8 cellular contexts compared by ENCODE assay signal in the genomic region with DNA sequence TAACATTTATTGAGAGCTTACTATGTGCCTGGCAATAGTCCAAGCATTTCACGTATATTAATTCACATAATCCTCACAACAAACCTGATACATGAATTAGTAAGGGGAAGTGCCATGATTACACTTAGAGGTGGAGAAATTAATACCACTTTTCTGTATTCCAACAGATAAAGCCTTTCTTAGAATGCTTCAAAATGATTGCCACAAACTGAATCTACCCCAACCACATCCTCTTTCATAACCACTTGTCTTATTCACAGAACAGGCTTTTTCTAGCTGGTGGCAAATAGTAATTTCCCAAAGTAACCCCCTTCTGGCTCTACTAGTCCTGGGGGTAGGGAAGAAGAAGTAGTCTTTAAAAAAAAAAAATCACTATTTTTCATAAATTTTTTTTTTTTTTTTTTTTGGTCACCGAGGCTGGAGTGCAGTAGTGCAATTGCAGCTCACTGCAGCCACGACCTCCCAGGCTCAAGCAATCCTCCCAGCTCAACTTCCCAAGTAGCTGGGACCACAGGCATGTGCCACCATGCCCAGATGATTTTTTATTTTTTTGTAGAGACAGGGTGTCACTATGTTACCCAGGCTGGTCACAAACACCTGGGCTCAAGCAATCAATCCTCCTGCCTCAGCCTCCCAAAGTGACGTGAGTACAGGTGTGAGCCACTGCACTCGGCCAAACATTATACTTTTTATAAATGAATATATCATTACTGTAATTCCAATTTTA. TPM values are rescaled to one million over a fixed set of nuclear protein-coding genes. Genes with fewer than 3 reads are reported as not detected.
DNase-seq lines count a peak whose midpoint lies in the region; ATAC-seq and TF ChIP-seq lines count a peak whose summit lies in the region.

No MANE protein-coding gene starts in this region.

- H3K36me3 ChIP-seq in heart left ventricle: no peaks in the 10 kb centered on the region

- peak overlapping the region; percentile 35 for H3K4me3 Mint-ChIP-seq in T-helper 1 cell treated with Interleukin-12 subunit alpha and Interleukin-12 subunit beta and Interleukin-4 antibody, amounts not matched to agents 30 μg/mL and 1 μg/mL, for 36 hours

- H3K27ac ChIP-seq in heart left ventricle: peak overlapping the region in 10 of 12 donors; percentile 3 to 83 (median 66)

- peaks cover 8% of the 10 kb centered on the region for H3K36me3 Mint-ChIP-seq in T-helper 1 cell treated with Interleukin-12 subunit alpha and Interleukin-12 subunit beta and Interleukin-4 antibody, amounts not matched to agents 30 μg/mL and 1 μg/mL, for 36 hours (ENCODE audit: low read depth)

- no peaks in the 10 kb centered on the region for H3K9me3 ChIP-seq in heart left ventricle

- intact Hi-C loops in heart left ventricle (cut with DNase I) (loop anchor here in 1 of 10 donors (5.0 kb wide), 1 partner anchor 47 kb away; no protein-coding TSS in a partner anchor), left cardiac atrium (cut with DNase I) (no loop called here)

- H3K4me1 Mint-ChIP-seq in T-helper 1 cell treated with Interleukin-12 subunit alpha and Interleukin-12 subunit beta and Interleukin-4 antibody, amounts not matched to agents 30 μg/mL and 1 μg/mL, for 36 hours (ENCODE audit: low read depth): peaks cover 30% of the 10 kb centered on the region

- H3K27ac Mint-ChIP-seq in T-helper 1 cell treated with Interleukin-12 subunit alpha and Interleukin-12 subunit beta and Interleukin-4 antibody, amounts not matched to agents 30 μg/mL and 1 μg/mL, for 36 hours: peak overlapping the region; percentile 52

- no peak overlapping the region for H3K4me3 ChIP-seq in heart left ventricle

- ATAC-seq in heart left ventricle: no peak
- no peak for ATAC-seq in left cardiac atrium
- ATAC-seq in HG03064 (IDR thresholded peaks at IDR 0.05; ENCODE audit: low read depth, unreplicated experiment): peak; percentile 55

- no peaks in the 10 kb centered on the region for H3K9me3 Mint-ChIP-seq in T-helper 1 cell treated with Interleukin-12 subunit alpha and Interleukin-12 subunit beta and Interleukin-4 antibody, amounts not matched to agents 30 μg/mL and 1 μg/mL, for 36 hours

- H3K27me3 ChIP-seq in heart left ventricle: no peaks in the 10 kb centered on the region

- 86 to 95% (median 88%) methylated on average over 5 of the region's 5 CpGs for WGBS in heart left ventricle, 4 donors

- TF ChIP-seq POLR2A in heart left ventricle (IDR thresholded peaks at IDR 0.05): no peak

- peaks cover 0 to 43% (median 9%) of the 10 kb centered on the region in 12 donors for H3K4me1 ChIP-seq in heart left ventricle

- peaks cover 11% of the 10 kb centered on the region for H3K27me3 Mint-ChIP-seq in T-helper 1 cell treated with Interleukin-12 subunit alpha and Interleukin-12 subunit beta and Interleukin-4 antibody, amounts not matched to agents 30 μg/mL and 1 μg/mL, for 36 hours (ENCODE audit: low read depth)

- TF ChIP-seq CTCF in heart left ventricle (IDR thresholded peaks at IDR 0.05): no peak

- no peak for DNase-seq in heart left ventricle
- DNase-seq in left cardiac atrium: no peak
- DNase-seq in NCI-H2227 treated with DMSO at 0.1 percent for 48 hours (lab: John Stamatoyannopoulos, UW): no peak
- no peak for DNase-seq in DMS153 (lab: John Stamatoyannopoulos, UW)
- DNase-seq in NCI-H2171 (lab: John Stamatoyannopoulos, UW): no peak
- no peak for DNase-seq in activated gamma-delta T cell treated with Interleukin-2 at 50 U/mL for 16 hours

RNA-seq across cellular contexts. Expression of a gene that starts 59.0 kb away (rescaled TPM):
- total RNA-seq in heart left ventricle: 10 to 100 TPM; 12.9 to 22.6 (median 19.1) TPM
- polyA plus RNA-seq in heart left ventricle: 1 to 10 TPM; 5.6 to 5.7 TPM
- 10 to 100 TPM; 18.3 to 18.7 TPM for total RNA-seq in left cardiac atrium
